In genomic region chr7:1461640-1462375, GRCh38 we compare ENCODE assay signal across 11 cellular contexts. TPM values are rescaled to one million over a fixed set of nuclear protein-coding genes. Genes with fewer than 3 reads are reported as not detected.
A peak's percentile ranks its signal among the peaks of the same experiment; 100 is the strongest.
DNase-seq lines count a peak whose midpoint lies in the region; ATAC-seq and TF ChIP-seq lines count a peak whose summit lies in the region.
"Had no signal": no experiment of that assay in that cellular context is flagged by ENCODE, and none has a peak within 500 bp of the region (broad histone marks: within the 10 kb centered on the region; RNA-seq: fewer than 3 reads in every experiment).

No MANE protein-coding gene starts in this region.

- H2AK5ac ChIP-seq in IMR-90 (ENCODE audit: low read depth, low read length): peak overlapping the region; percentile 56; the same call in 1 of the 2 replicates
- peak overlapping the region; percentile 49 for H2AK5ac ChIP-seq in neuronal stem cell (ENCODE audit: low read depth, low read length)

- H3K4me3 ChIP-seq in A673 (ENCODE audit: low read depth, low read length, poor library complexity, severe bottlenecking) (no peak overlapping the region), IMR-90 (ENCODE audit: insufficient read depth, low read depth, low read length) (no peak overlapping the region), neuronal stem cell (ENCODE audit: low read length in 2 of 2) (no peak overlapping the region)
- H3K4me3 ChIP-seq: GM12878 had no signal

- H3K36me3 Mint-ChIP-seq in endothelial cell (ENCODE audit: low read depth, unreplicated experiment): no peaks in the 10 kb centered on the region

- no peak overlapping the region for H3K4me3 Mint-ChIP-seq in endothelial cell (ENCODE audit: unreplicated experiment)

- no peak for ATAC-seq in IMR-90 (ENCODE audit: low read depth)
- ATAC-seq: GM12878 had no signal

- no peak overlapping the region for H2BK20ac ChIP-seq in IMR-90 (ENCODE audit: low read depth, low read length)

- H3K9me3 ChIP-seq in A673 (ENCODE audit: low read depth, low read length, poor library complexity, severe bottlenecking) (no peaks in the 10 kb centered on the region), IMR-90 (ENCODE audit: control insufficient read depth, insufficient read depth, low read length) (no peaks in the 10 kb centered on the region), neuronal stem cell (replicated peaks in 1 of 2; ENCODE audit: control insufficient read depth in 2 of 2, insufficient read depth in 1 of 2, low read depth in 1 of 2, low read length in 2 of 2) (no peaks in the 10 kb centered on the region)

- no peak for TF ChIP-seq RAD21 in IMR-90 (IDR thresholded peaks at IDR 0.05; ENCODE audit: low read length)

- in situ Hi-C loops in IMR-90 (cut with MboI; ENCODE audit: low sequenced_read_pairs): no loop called here

- H4K8ac ChIP-seq in IMR-90 (ENCODE audit: low read depth in 2 of 2, low read length in 2 of 2) (no peak overlapping the region; a peak in 1 of 4 replicates), neuronal stem cell (ENCODE audit: low read depth, low read length) (no peak overlapping the region)

- no peak overlapping the region for H3K4me2 ChIP-seq in IMR-90 (ENCODE audit: low read depth, low read length)
- no peak overlapping the region for H3K4me2 ChIP-seq in neuronal stem cell (ENCODE audit: insufficient read depth, low read length, poor library complexity, severe bottlenecking)

- no peak overlapping the region for H3K4ac ChIP-seq in IMR-90 (ENCODE audit: low read depth, low read length)
- peak overlapping the region; percentile 97 for H3K4ac ChIP-seq in neuronal stem cell (ENCODE audit: low read length)

- no peaks in the 10 kb centered on the region for H3K27me3 ChIP-seq in A673 (replicated peaks; ENCODE audit: insufficient read depth, low read depth, low read length, poor library complexity)
- no peaks in the 10 kb centered on the region for H3K27me3 ChIP-seq in IMR-90 (ENCODE audit: control insufficient read depth, insufficient read depth, low read length)
- H3K27me3 ChIP-seq in neuronal stem cell (ENCODE audit: control insufficient read depth in 3 of 3, insufficient read depth in 3 of 3, low read depth in 1 of 3, low read length in 3 of 3): no peaks in the 10 kb centered on the region

- no peaks in the 10 kb centered on the region for H3K9me3 Mint-ChIP-seq in endothelial cell (ENCODE audit: unreplicated experiment)

- peaks cover 24% of the 10 kb centered on the region for H3K4me1 Mint-ChIP-seq in endothelial cell (ENCODE audit: unreplicated experiment)

- no peak overlapping the region for H3K18ac ChIP-seq in IMR-90 (ENCODE audit: low read depth, low read length)
- peak overlapping the region; percentile 88 for H3K18ac ChIP-seq in neuronal stem cell (ENCODE audit: low read length)

- 84% methylated on average over 3 of the region's 19 CpGs; no CpG with 5 or more reads in 1 of the 2 experiments for WGBS in IMR-90 (ENCODE audit: extremely low coverage in 2 of 2, insufficient read length in 1 of 2), 2 experiments
- no CpG with 5 or more reads among the region's 19 CpGs for WGBS in neuronal stem cell (ENCODE audit: extremely low coverage in 2 of 2, insufficient read length in 2 of 2, insufficient replicate concordance in 1 of 2), 2 donors

- peak overlapping the region; percentile 46 for H3K27ac Mint-ChIP-seq in endothelial cell (ENCODE audit: unreplicated experiment)

- peaks cover 15% of the 10 kb centered on the region for H4K20me1 ChIP-seq in IMR-90 (ENCODE audit: insufficient read depth, low read length)

- H3K9me1 ChIP-seq in IMR-90 (ENCODE audit: insufficient read depth, low read length): peaks cover 12% of the 10 kb centered on the region

- H2AFZ ChIP-seq in IMR-90 (replicated peaks; ENCODE audit: low read length, poor library complexity): no peak overlapping the region
- peak overlapping the region; percentile 79 for H2AFZ ChIP-seq in neuronal stem cell (ENCODE audit: low read length)

- H3K27ac ChIP-seq in A673 (ENCODE audit: low read depth, low read length, poor library complexity, severe bottlenecking): peak overlapping the region; percentile 43
- H3K27ac ChIP-seq in IMR-90 (ENCODE audit: insufficient read depth, low read length): no peak overlapping the region
- H3K27ac ChIP-seq in neuronal stem cell (replicated peaks; ENCODE audit: low read length): no peak overlapping the region

- no TSS peak for BruUV-seq in A673 (replicated peaks; lab: Mats Ljungman, UMichigan)
- no TSS peak for BruUV-seq in IMR-90 (replicated peaks; lab: Mats Ljungman, UMichigan)

- peaks cover 10% of the 10 kb centered on the region for H3K4me1 ChIP-seq in A673 (ENCODE audit: insufficient read depth, low read length, poor library complexity, severe bottlenecking)
- H3K4me1 ChIP-seq in IMR-90 (ENCODE audit: control insufficient read depth, insufficient read depth, low read length): peaks cover 31% of the 10 kb centered on the region
- peaks cover 23 to 50% of the 10 kb centered on the region in 2 donors for H3K4me1 ChIP-seq in neuronal stem cell (ENCODE audit: control insufficient read depth in 2 of 2, insufficient read depth in 1 of 2, low read depth in 1 of 2, low read length in 2 of 2)

- no peak for TF ChIP-seq POLR2A in IMR-90 (IDR thresholded peaks at IDR 0.05; ENCODE audit: low read depth, low read length)
- no peak for TF ChIP-seq POLR2A in erythroblast (IDR thresholded peaks at IDR 0.05; ENCODE audit: low read length)

- no peak overlapping the region for H2AK9ac ChIP-seq in IMR-90 (replicated peaks; ENCODE audit: low read depth, low read length, poor library complexity)

- no peak overlapping the region for H4K5ac ChIP-seq in IMR-90 (ENCODE audit: low read depth, low read length)

- DNase-seq in A673 (ENCODE audit: low spot score) (no peak), IMR-90 (no peak), endothelial cell (ENCODE audit: low spot score) (no peak), neuronal stem cell (ENCODE audit: low spot score) (no peak), NCI-H526 (lab: John Stamatoyannopoulos, UW) (no peak), erythroblast (lab: John Stamatoyannopoulos, UW) (no peak), amniotic stem cell (lab: John Stamatoyannopoulos, UW) (no peak), SW 1271 (lab: John Stamatoyannopoulos, UW) (no peak)
- DNase-seq: KBM-7, NCI-H524 had no signal

- H2BK15ac ChIP-seq in IMR-90 (ENCODE audit: low read depth, low read length) (no peak overlapping the region), neuronal stem cell (ENCODE audit: low read length) (peak overlapping the region; percentile 95)

- no peak overlapping the region for H2BK5ac ChIP-seq in IMR-90 (ENCODE audit: low read depth, low read length, poor library complexity, severe bottlenecking)
- H2BK5ac ChIP-seq in neuronal stem cell (ENCODE audit: low read length): peak overlapping the region; percentile 53

- H3K9ac ChIP-seq in IMR-90 (ENCODE audit: low read depth, low read length) (no peak overlapping the region), neuronal stem cell (ENCODE audit: low read depth, low read length, poor library complexity) (no peak overlapping the region)

- dilution Hi-C loops in IMR-90 (cut with HindIII; ENCODE audit: low sequenced_read_pairs, unreplicated experiment): no loop called here

- peaks cover 12% of the 10 kb centered on the region for H3K27me3 Mint-ChIP-seq in endothelial cell (ENCODE audit: unreplicated experiment)

- no peak overlapping the region for H3K56ac ChIP-seq in IMR-90 (ENCODE audit: extremely low read depth, insufficient read depth, low read length)

- intact Hi-C loops in A673 (cut with micrococcal nuclease; ENCODE audit: unreplicated experiment) (no loop called here), IMR-90 (cut with micrococcal nuclease) (no loop called here)

- H4K91ac ChIP-seq in IMR-90 (ENCODE audit: insufficient read depth, low read depth, low read length): no peak overlapping the region
- peak overlapping the region; percentile 79 for H4K91ac ChIP-seq in neuronal stem cell (ENCODE audit: low read depth, low read length, poor library complexity)

- H3K14ac ChIP-seq in IMR-90 (replicated peaks; ENCODE audit: low read depth, low read length) (no peak overlapping the region), neuronal stem cell (ENCODE audit: low read length) (no peak overlapping the region)

- CTCF ChIA-PET in A673 (lab: Charles Lee): no interaction called here
- CTCF ChIA-PET in IMR-90 (lab: Yijun Ruan, JAX): no interaction called here

- H2BK12ac ChIP-seq in neuronal stem cell (ENCODE audit: low read length): peak overlapping the region; percentile 73

- H3K23ac ChIP-seq in IMR-90 (ENCODE audit: low read depth, low read length): no peak overlapping the region
- peak overlapping the region; percentile 85 for H3K23ac ChIP-seq in neuronal stem cell (ENCODE audit: low read depth, low read length, poor library complexity)

- H2BK120ac ChIP-seq in IMR-90 (ENCODE audit: low read depth, low read length) (no peak overlapping the region), neuronal stem cell (ENCODE audit: low read depth, low read length) (peak overlapping the region; percentile 54)

- no peak for TF ChIP-seq CTCF in A673 (conservative IDR thresholded peaks at IDR 0.05; ENCODE audit: low read depth, low read length)
- no peak for TF ChIP-seq CTCF in IMR-90 (conservative IDR thresholded peaks at IDR 0.05; ENCODE audit: low read depth, low read length)
- no peak for TF ChIP-seq CTCF in endothelial cell (IDR thresholded peaks at IDR 0.05; ENCODE audit: unreplicated experiment)

- H3K36me3 ChIP-seq in A673 (ENCODE audit: insufficient read depth, low read length, poor library complexity, severe bottlenecking) (no peaks in the 10 kb centered on the region), IMR-90 (ENCODE audit: control insufficient read depth, insufficient read depth, low read length) (no peaks in the 10 kb centered on the region), neuronal stem cell (replicated peaks in 1 of 2; ENCODE audit: control insufficient read depth in 2 of 2, insufficient read depth in 2 of 2, low read length in 2 of 2) (no peaks in the 10 kb centered on the region)

- POLR2A ChIA-PET in A673 (lab: Charles Lee; ENCODE audit: low non-redundant PET) (no interaction called here), IMR-90 (lab: Charles Lee; ENCODE audit: unreplicated experiment) (no interaction called here)

- H3K79me1 ChIP-seq in IMR-90 (ENCODE audit: low read depth in 1 of 2, low read length in 2 of 2): peaks cover 0 to 32% of the 10 kb centered on the region in 2 experiments; a peak in 3 of 4 replicates
- H3K79me1 ChIP-seq in neuronal stem cell (ENCODE audit: low read depth, low read length): peaks cover 6% of the 10 kb centered on the region

RNA-seq across cellular contexts. Expression of gene MICALL2, which starts 2.5 kb away (rescaled TPM):
- total RNA-seq in A673 (2021) (10.1 and 11.8 TPM in 2 replicates), IMR-90 (2012; rRNA removed) (6.1 and 6.6 TPM in 2 replicates), endothelial cell (ENCODE audit: unreplicated experiment) (25.0 TPM)
- 34.1 and 37.2 TPM in 2 replicates for polyA plus RNA-seq in IMR-90 (2012; rRNA removed)
- 14.3 and 22.8 TPM in 2 replicates for polyA plus RNA-seq in IMR-90 (2012; cell fraction: cytosol; rRNA removed)
- 294 and 597 TPM in 2 replicates for polyA plus RNA-seq in IMR-90 (2012; cell fraction: nucleus; rRNA removed; ENCODE audit: low replicate concordance)
- polyA plus RNA-seq in neuronal stem cell (2013, experiment 1 of 2): 9.4 TPM
- polyA plus RNA-seq in neuronal stem cell (2013, experiment 2 of 2): 10.1 TPM

RNA-seq across cellular contexts. Expression of gene INTS1, which starts 42.4 kb away (rescaled TPM):
- total RNA-seq in A673 (2021) (129 and 141 TPM in 2 replicates), IMR-90 (2012; rRNA removed) (9.3 and 10.0 TPM in 2 replicates), endothelial cell (ENCODE audit: unreplicated experiment) (109 TPM)
- 40.1 and 47.1 TPM in 2 replicates for polyA plus RNA-seq in IMR-90 (2012; rRNA removed)
- polyA plus RNA-seq in IMR-90 (2012; cell fraction: cytosol; rRNA removed): 32.2 and 35.8 TPM in 2 replicates
- polyA plus RNA-seq in IMR-90 (2012; cell fraction: nucleus; rRNA removed; ENCODE audit: low replicate concordance): 80.3 and 296 TPM in 2 replicates
- 25.3 TPM for polyA plus RNA-seq in neuronal stem cell (2013, experiment 1 of 2)
- 24.4 TPM for polyA plus RNA-seq in neuronal stem cell (2013, experiment 2 of 2)

Comparison
In these comparisons a context has a peak if more than half of its experiments do, and no peak if none do; other contexts are left out.
1. RNA of gene INTS1, which starts 42.4 kb away (total RNA-seq): 129 to 141 TPM in A673 and 109 TPM in endothelial cell (single experiment); 9.3 to 10.0 TPM in IMR-90; every median in the first group is over 10 times any median in the second.